1 cellular context compared by ENCODE assay signal in genomic region chr16:68283346-68283745, GRCh38.
TF ChIP-seq lines count a peak whose summit lies in the region.

No MANE protein-coding gene starts in this region.

TF ChIP-seq in K562, 482 proteins besides CTCF, POLR2A, EP300 and RAD21:
- no peak for TF ChIP-seq KDM5B (IDR thresholded peaks at IDR 0.05; ENCODE audit: insufficient replicate concordance, low read depth, low read length)
- TF ChIP-seq NFATC3 (IDR thresholded peaks at IDR 0.05), result no peak
- TF ChIP-seq RBM34 (IDR thresholded peaks at IDR 0.05; ENCODE audit: borderline replicate concordance, insufficient read depth, low read length), result no peak
- TF ChIP-seq FOXA3 (CRISPR knock-in tag; conservative IDR thresholded peaks at IDR 0.05 in 1 of 2, IDR thresholded peaks at IDR 0.05 in 1 of 2), result no peak
- no peak for TF ChIP-seq SRSF1 (IDR thresholded peaks at IDR 0.05; ENCODE audit: low read depth, low read length)
- TF ChIP-seq HNRNPL (IDR thresholded peaks at IDR 0.05; ENCODE audit: low read depth, low read length), result no peak
